ENCODE assay signal across 1 cellular context in the genomic region with DNA sequence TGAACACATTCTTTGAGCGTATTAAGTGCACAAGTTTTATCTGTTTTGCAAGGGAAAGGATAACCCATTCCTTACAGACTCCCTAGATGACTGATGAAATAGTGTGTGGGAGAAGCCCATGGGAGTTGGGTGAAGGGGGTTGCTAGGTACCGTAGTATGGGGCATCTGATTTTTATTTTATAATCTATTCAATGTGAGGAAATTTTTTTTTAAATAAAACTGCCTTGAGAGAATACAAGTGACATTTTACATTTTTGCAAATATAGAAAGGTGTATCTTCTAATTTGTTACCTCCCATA.
TF ChIP-seq lines count a peak whose summit lies in the region.

No MANE protein-coding gene starts in this region.

TF ChIP-seq in GM23338, 12 proteins besides CTCF, POLR2A, EP300 and RAD21 (continued from another document):
- TF ChIP-seq ZNF462 (CRISPR knock-in tag; IDR thresholded peaks at IDR 0.05) (no peak), POLR2AphosphoS5 (IDR thresholded peaks at IDR 0.05; ENCODE audit: low read depth) (no peak), EZH2phosphoT487 (IDR thresholded peaks at IDR 0.05; ENCODE audit: unreplicated experiment) (no peak), STAT1 (IDR thresholded peaks at IDR 0.05; ENCODE audit: unreplicated experiment) (no peak)
